ENCODE assay signal across 10 cellular contexts in genomic region chr1:32447469-32448185, GRCh38. TPM values are rescaled to one million over a fixed set of nuclear protein-coding genes. Genes with fewer than 3 reads are reported as not detected.
A peak's percentile ranks its signal among the peaks of the same experiment; 100 is the strongest.
DNase-seq lines count a peak whose midpoint lies in the region; ATAC-seq and TF ChIP-seq lines count a peak whose summit lies in the region.
"Had no signal": no experiment of that assay in that cellular context is flagged by ENCODE, and none has a peak within 500 bp of the region (broad histone marks: within the 10 kb centered on the region; RNA-seq: fewer than 3 reads in every experiment).

No MANE protein-coding gene starts in this region.

- H3K4me1 ChIP-seq in Panc1 (ENCODE audit: control insufficient read depth, insufficient read depth, low read length): peaks cover 5% of the 10 kb centered on the region; the same call in 1 of the 2 replicates
- H3K4me1 ChIP-seq in neuron (ENCODE audit: insufficient read depth, low read length): peaks cover 11% of the 10 kb centered on the region
- no peaks in the 10 kb centered on the region for H3K4me1 ChIP-seq in left ventricle myocardium inferior

- ATAC-seq in Panc1 (peak; percentile 71; the same call in 1 of the 2 replicates), GM18498 (IDR thresholded peaks at IDR 0.05; ENCODE audit: unreplicated experiment) (no peak), GM19328 (IDR thresholded peaks at IDR 0.05; ENCODE audit: unreplicated experiment) (no peak)

- H3K4me3 ChIP-seq in BJ (ENCODE audit: low read depth, low read length): peak overlapping the region; percentile 16; the same call in 1 of the 2 replicates
- H3K4me3 ChIP-seq in Panc1 (ENCODE audit: low read depth in 2 of 2, low read length in 2 of 2): peak overlapping the region; percentile 17 to 28
- H3K4me3 ChIP-seq in epithelial cell of esophagus (ENCODE audit: low read length): peak overlapping the region; percentile 20
- H3K4me3 ChIP-seq in neuron (ENCODE audit: low read length): peak overlapping the region; percentile 52
- H3K4me3 ChIP-seq in left ventricle myocardium inferior: no peak overlapping the region

- DNase-seq in BJ (ENCODE audit: low read depth) (peak; percentile 12), Panc1 (ENCODE audit: low read depth, low spot score) (no peak), epithelial cell of esophagus (ENCODE audit: low read depth) (peak; percentile 38), HUDEP-2 (lab: John Stamatoyannopoulos, UW; ENCODE audit: unreplicated experiment in 76 of 76) (no peak), left ventricle myocardium inferior (no peak)
- DNase-seq: NCI-H2227 treated with DMSO at 0.1 percent for 48 hours had no signal

- no TSS peak for BruUV-seq in Panc1 (replicated peaks; lab: Mats Ljungman, UMichigan)

- POLR2A ChIA-PET in BJ (lab: Charles Lee): interaction anchor here (0.6 kb wide), 1 partner anchor 30 kb away, joined by 8 read pairs; no protein-coding TSS in a partner anchor
- POLR2A ChIA-PET in Panc1 (lab: Charles Lee): no interaction called here

- H3K9me3 ChIP-seq in Panc1 (ENCODE audit: control insufficient read depth, insufficient read depth, low read depth, low read length): no peaks in the 10 kb centered on the region
- H3K9me3 ChIP-seq in neuron (ENCODE audit: low read length): peaks cover 6% of the 10 kb centered on the region
- peaks cover 20% of the 10 kb centered on the region for H3K9me3 ChIP-seq in left ventricle myocardium inferior (replicated peaks)

- intact Hi-C loops in Panc1 (cut with micrococcal nuclease; ENCODE audit: unreplicated experiment) (loop anchor here (10.0 kb wide), 1 partner anchor 427 kb away; the partner anchor contains the start of gene FNDC5), left ventricle myocardium inferior (cut with micrococcal nuclease) (no loop called here)

- H3K27ac ChIP-seq in Panc1 (ENCODE audit: low read length) (no peak overlapping the region), left ventricle myocardium inferior (replicated peaks) (no peak overlapping the region)

- H2AFZ ChIP-seq in neuron (ENCODE audit: low read depth, low read length): peak overlapping the region; percentile 84

- in situ Hi-C loops in Panc1 (cut with HindIII; ENCODE audit: low pct_unique_long_range_greater_than_20kb, low sequenced_read_pairs): no loop called here

- H3K27me3 ChIP-seq in BJ (ENCODE audit: control insufficient read depth, insufficient read depth, low read length) (no peaks in the 10 kb centered on the region; the same call in 1 of the 2 replicates), Panc1 (ENCODE audit: control insufficient read depth, insufficient read depth, low read length) (no peaks in the 10 kb centered on the region), neuron (ENCODE audit: insufficient read depth, low read length) (peaks cover 3% of the 10 kb centered on the region), left ventricle myocardium inferior (ENCODE audit: low read depth) (peaks cover 2% of the 10 kb centered on the region)

- CTCF ChIA-PET in BJ (lab: Yijun Ruan, JAX) (interaction anchor here (0.6 to 1.8 kb wide), 9 partner anchors 8 to 429 kb away, joined by 3 to 8 read pairs (median 4); no protein-coding TSS in a partner anchor), Panc1 (lab: Charles Lee) (interaction anchor here (0.6 to 1.0 kb wide), 5 partner anchors 19 to 666 kb away, joined by 3 to 10 read pairs (median 4); no protein-coding TSS in a partner anchor)

- H3K36me3 ChIP-seq in BJ (ENCODE audit: control insufficient read depth, insufficient read depth, low read length): no peaks in the 10 kb centered on the region
- H3K36me3 ChIP-seq in Panc1 (ENCODE audit: control insufficient read depth, insufficient read depth, low read length): no peaks in the 10 kb centered on the region
- H3K36me3 ChIP-seq in neuron (ENCODE audit: insufficient read depth, low read length): no peaks in the 10 kb centered on the region
- H3K36me3 ChIP-seq in left ventricle myocardium inferior: no peaks in the 10 kb centered on the region

- TF ChIP-seq CTCF in BJ (IDR thresholded peaks at IDR 0.05; ENCODE audit: insufficient read depth, low read depth, low read length) (no peak), Panc1 (IDR thresholded peaks at IDR 0.05) (no peak), epithelial cell of esophagus (IDR thresholded peaks at IDR 0.05; ENCODE audit: insufficient read depth, low read depth, low read length, missing control alignments) (no peak), left ventricle myocardium inferior (IDR thresholded peaks at IDR 0.05; ENCODE audit: borderline replicate concordance) (no peak)

RNA-seq across cellular contexts. Expression of gene ZBTB8B, which starts 17.2 kb away (rescaled TPM):
- not detected in 2 replicates for polyA plus RNA-seq in BJ (2011; rRNA removed)
- polyA minus RNA-seq in BJ (2011; rRNA and poly(A)+ RNA removed): not detected in 2 replicates
- total RNA-seq in Panc1 (2021; ENCODE audit: unreplicated experiment) (0.08 TPM), left ventricle myocardium inferior (0.03 TPM)
- polyA plus RNA-seq in Panc1 (2012; ENCODE audit: insufficient read length): 0.04 TPM
- total RNA-seq: mononuclear cell had no signal

RNA-seq across cellular contexts. Expression of gene BSDC1, which starts 53.4 kb away (rescaled TPM):
- 53.6 and 74.1 TPM in 2 replicates for polyA plus RNA-seq in BJ (2011; rRNA removed)
- 30.0 and 30.9 TPM in 2 replicates for polyA minus RNA-seq in BJ (2011; rRNA and poly(A)+ RNA removed)
- total RNA-seq in Panc1 (2021; ENCODE audit: unreplicated experiment) (64.9 TPM), left ventricle myocardium inferior (44.9 TPM)
- polyA plus RNA-seq in Panc1 (2012; ENCODE audit: insufficient read length): 58.6 TPM

Comparison
In these comparisons a context has a peak if more than half of its experiments do, and no peak if none do; other contexts are left out.
1. DNase-seq: peak in BJ (single experiment) and epithelial cell of esophagus (single experiment); none in Panc1 (single experiment), HUDEP-2 (0 of 76) and left ventricle myocardium inferior (single experiment).